In genomic region chr12:125193798-125194562, GRCh38 we compare ENCODE assay signal across 12 cellular contexts. TPM values are rescaled to one million over a fixed set of nuclear protein-coding genes. Genes with fewer than 3 reads are reported as not detected.
DNase-seq lines count a peak whose midpoint lies in the region; ATAC-seq lines count a peak whose summit lies in the region.
"Had no signal": no experiment of that assay in that cellular context is flagged by ENCODE, and none has a peak within 500 bp of the region (broad histone marks: within the 10 kb centered on the region; RNA-seq: fewer than 3 reads in every experiment).

No MANE protein-coding gene starts in this region.

- H3K36me3 ChIP-seq in HUES6 (ENCODE audit: control insufficient read depth, insufficient read depth, low read length) (no peaks in the 10 kb centered on the region), SJCRH30 (no peaks in the 10 kb centered on the region)
- H3K36me3 ChIP-seq: left ventricle myocardium inferior had no signal

- no peak for ATAC-seq in GM21737 (IDR thresholded peaks at IDR 0.05; ENCODE audit: unreplicated experiment)
- ATAC-seq: activated T-cell treated with anti-CD3 and anti-CD28 coated beads, Interleukin-2, amount 50 U/mL, for 72 hours had no signal

- peaks cover 60% of the 10 kb centered on the region for H3K27me3 ChIP-seq in HUES6 (ENCODE audit: control insufficient read depth, insufficient read depth, low read length)
- peaks cover 4% of the 10 kb centered on the region for H3K27me3 ChIP-seq in layer of hippocampus (ENCODE audit: control insufficient read depth, insufficient read depth, low read length)
- H3K27me3 ChIP-seq in SJCRH30: peaks cover 3% of the 10 kb centered on the region; the same call in 1 of the 2 replicates

- DNase-seq in COR-L47 (lab: John Stamatoyannopoulos, UW): peak; percentile 20
- DNase-seq in NCI-H128 (lab: John Stamatoyannopoulos, UW; ENCODE audit: unreplicated experiment): no peak
- DNase-seq in LoVo (ENCODE audit: low spot score): no peak
- DNase-seq in SJCRH30: no peak
- DNase-seq: activated T-cell treated with anti-CD3 and anti-CD28 coated beads, Interleukin-2, amount 50 U/mL, for 72 hours; DND-41; left ventricle myocardium inferior; NCI-H1048 had no signal

- H3K27ac ChIP-seq in HUES6 (ENCODE audit: low read depth, low read length) (no peak overlapping the region), angular gyrus (ENCODE audit: low read depth, low read length) (peak overlapping the region; percentile 33), layer of hippocampus (ENCODE audit: low read depth, low read length) (peak overlapping the region; percentile 10), SJCRH30 (no peak overlapping the region)
- H3K27ac ChIP-seq: left ventricle myocardium inferior had no signal

- H3K9ac ChIP-seq in HUES6 (ENCODE audit: low read length): no peak overlapping the region

- peaks cover 30% of the 10 kb centered on the region for H3K4me1 ChIP-seq in HUES6 (ENCODE audit: control insufficient read depth, insufficient read depth, low read length)
- no peaks in the 10 kb centered on the region for H3K4me1 ChIP-seq in SJCRH30
- H3K4me1 ChIP-seq: left ventricle myocardium inferior had no signal

- H3K4me3 ChIP-seq in HUES6 (ENCODE audit: low read depth, low read length): peak overlapping the region; percentile 40
- H3K4me3 ChIP-seq in SJCRH30: no peak overlapping the region
- H3K4me3 ChIP-seq: left ventricle myocardium inferior had no signal

- no peaks in the 10 kb centered on the region for H3K9me3 ChIP-seq in HUES6 (ENCODE audit: control insufficient read depth, insufficient read depth, low read depth, low read length)
- no peaks in the 10 kb centered on the region for H3K9me3 ChIP-seq in SJCRH30 (replicated peaks)
- H3K9me3 ChIP-seq: left ventricle myocardium inferior had no signal

RNA-seq across cellular contexts. Expression of gene TMEM132B, which starts 7.8 kb away (rescaled TPM):
- total RNA-seq in SJCRH30 (2014; rRNA removed; shearing (Covaris generic)): 0.03 and 0.08 TPM in 2 replicates
- total RNA-seq: activated T-cell treated with anti-CD3 and anti-CD28 coated beads, Interleukin-2, amount 50 U/mL, for 72 hours had no signal

Comparison
In these comparisons a context has a peak if more than half of its experiments do, and no peak if none do; other contexts are left out.
1. H3K27ac ChIP-seq: peak in angular gyrus (single experiment) and layer of hippocampus (single experiment); none in HUES6 (single experiment) and SJCRH30 (single experiment).